Comparison of ENCODE assay signal across 10 cellular contexts in genomic region chr21:36964832-36965719, GRCh38. TPM values are rescaled to one million over a fixed set of nuclear protein-coding genes. Genes with fewer than 3 reads are reported as not detected.
DNase-seq lines count a peak whose midpoint lies in the region; ATAC-seq and TF ChIP-seq lines count a peak whose summit lies in the region.
"Had no signal": no experiment of that assay in that cellular context is flagged by ENCODE, and none has a peak within 500 bp of the region (broad histone marks: within the 10 kb centered on the region; RNA-seq: fewer than 3 reads in every experiment).

No MANE protein-coding gene starts in this region.

- H3K4me1 ChIP-seq in A673 (ENCODE audit: insufficient read depth, low read length, poor library complexity, severe bottlenecking) (peaks cover 10% of the 10 kb centered on the region), HCT116 (ENCODE audit: control insufficient read depth in 1 of 2, insufficient read depth in 2 of 2, low read length in 2 of 2) (peaks cover 11 to 18% of the 10 kb centered on the region in 2 experiments)

- no peak for DNase-seq in A673 (ENCODE audit: low spot score)
- no peak for DNase-seq in HCT116 (ENCODE audit: low read depth, low spot score)
- DNase-seq in WTC11 (ENCODE audit: low spot score): no peak
- no peak for DNase-seq in pons (ENCODE audit: low spot score)
- no peak for DNase-seq in NCI-H1436 (lab: John Stamatoyannopoulos, UW)
- no peak for DNase-seq in NCI-H1092 treated with DMSO at 0.1 percent for 48 hours (lab: John Stamatoyannopoulos, UW)
- DNase-seq: GF-D8, thyroid gland had no signal

- peak overlapping the region; percentile 65 for H3K4me3 ChIP-seq in A673 (ENCODE audit: low read depth, low read length, poor library complexity, severe bottlenecking)
- peak overlapping the region; percentile 81 to 82 for H3K4me3 ChIP-seq in HCT116 (replicated peaks in 1 of 2; ENCODE audit: low read depth in 1 of 2, low read length in 2 of 2)
- peak overlapping the region; percentile 77; the same call in 1 of the 2 replicates for H3K4me3 ChIP-seq in iPS-18c (ENCODE audit: insufficient read depth, low read depth, low read length)

- H3K27me3 Mint-ChIP-seq in WTC11 (ENCODE audit: low read depth): no peaks in the 10 kb centered on the region

- H3K27me3 ChIP-seq in A673 (replicated peaks; ENCODE audit: insufficient read depth, low read depth, low read length, poor library complexity): no peaks in the 10 kb centered on the region
- no peaks in the 10 kb centered on the region for H3K27me3 ChIP-seq in HCT116 (ENCODE audit: insufficient read depth, low read length)
- H3K27me3 ChIP-seq: thyroid gland had no signal

- H3K4me1 Mint-ChIP-seq in WTC11: peaks cover 13% of the 10 kb centered on the region

- H3K9ac ChIP-seq in HCT116 (ENCODE audit: low read length): peak overlapping the region; percentile 87

- H3K4me2 ChIP-seq in HCT116 (ENCODE audit: low read length): peak overlapping the region; percentile 77

- CTCF ChIA-PET in A673 (lab: Charles Lee) (interaction anchor here (0.5 to 0.6 kb wide), 2 partner anchors 157 to 237 kb away, joined by 3 read pairs; no protein-coding TSS in a partner anchor), HCT116 (lab: Charles Lee) (interaction anchor here (0.7 to 4.2 kb wide), 4 partner anchors 12 to 367 kb away, joined by 3 to 21 read pairs (median 4); no protein-coding TSS in a partner anchor), WTC11 (lab: Charles Lee) (interaction anchor here (0.6 to 2.8 kb wide), 9 partner anchors 11 to 334 kb away, joined by 3 to 21 read pairs (median 6); no protein-coding TSS in a partner anchor)

- H3K4me3 Mint-ChIP-seq in WTC11: peak overlapping the region; percentile 75

- H2AFZ ChIP-seq in HCT116 (ENCODE audit: low read depth, low read length, poor library complexity, severe bottlenecking): no peak overlapping the region

- peak overlapping the region; percentile 73 for H3K27ac ChIP-seq in A673 (ENCODE audit: low read depth, low read length, poor library complexity, severe bottlenecking)
- peak overlapping the region; percentile 90 for H3K27ac ChIP-seq in HCT116 (ENCODE audit: low read depth, low read length)

- H3K9me3 Mint-ChIP-seq in WTC11: no peaks in the 10 kb centered on the region

- no peaks in the 10 kb centered on the region for H4K20me1 ChIP-seq in HCT116 (ENCODE audit: insufficient read depth)

- H3K9me2 ChIP-seq in HCT116 (ENCODE audit: insufficient read depth): no peaks in the 10 kb centered on the region

- no peak for TF ChIP-seq POLR2A in HCT116 (IDR thresholded peaks at IDR 0.05; ENCODE audit: borderline replicate concordance, extremely low read depth, insufficient read depth, insufficient read length)

- H3K36me3 ChIP-seq in A673 (ENCODE audit: insufficient read depth, low read length, poor library complexity, severe bottlenecking) (no peaks in the 10 kb centered on the region), HCT116 (ENCODE audit: control insufficient read depth in 1 of 2, insufficient read depth in 2 of 2, low read length in 2 of 2) (peaks cover 0 to 3% of the 10 kb centered on the region in 2 experiments; a peak in 1 of 4 replicates)

- intact Hi-C loops in A673 (cut with micrococcal nuclease; ENCODE audit: unreplicated experiment): no loop called here
- intact Hi-C loops in HCT116 (cut with micrococcal nuclease): no loop called here

- RAD21 ChIA-PET in HCT116 (lab: Charles Lee; ENCODE audit: low non-redundant PET in 1 of 2, low total read pairs in 2 of 2, uncharacterized antibody in 2 of 2, unreplicated experiment in 2 of 2): interaction anchor here in 1 of 2 experiments (1.2 kb wide), 1 partner anchor 45 kb away, joined by 3 read pairs; no protein-coding TSS in a partner anchor

- BruUV-seq in A673 (replicated peaks; lab: Mats Ljungman, UMichigan) (TSS peak; percentile 60), HCT116 (replicated peaks; lab: Mats Ljungman, UMichigan) (TSS peak; percentile 69)

- TF ChIP-seq RAD21 in HCT116 (IDR thresholded peaks at IDR 0.05; ENCODE audit: low read depth): no peak

- peaks cover 16% of the 10 kb centered on the region for H3K79me2 ChIP-seq in HCT116 (ENCODE audit: insufficient read depth, low read length)

- POLR2A ChIA-PET in A673 (lab: Charles Lee; ENCODE audit: low non-redundant PET): no interaction called here
- POLR2A ChIA-PET in HCT116 (lab: Charles Lee): interaction anchor here (1.2 kb wide), 1 partner anchor 8 kb away, joined by 4 read pairs; no protein-coding TSS in a partner anchor
- POLR2A ChIA-PET in WTC11 (lab: Charles Lee): interaction anchor here (1.6 kb wide), 1 partner anchor 18 kb away, joined by 5 read pairs; no protein-coding TSS in a partner anchor

- no peak for TF ChIP-seq CTCF in A673 (conservative IDR thresholded peaks at IDR 0.05; ENCODE audit: low read depth, low read length)
- no peak for TF ChIP-seq CTCF in HCT116 (IDR thresholded peaks at IDR 0.05 in 2 of 3, conservative IDR thresholded peaks at IDR 0.05 in 1 of 3; ENCODE audit: borderline replicate concordance in 1 of 3, insufficient read depth in 1 of 3, low read depth in 2 of 3, low read length in 2 of 3)
- TF ChIP-seq CTCF in WTC11 (IDR thresholded peaks at IDR 0.05): no peak

- H3K27ac Mint-ChIP-seq in WTC11: peak overlapping the region; percentile 74

- H3K9me3 ChIP-seq in A673 (ENCODE audit: low read depth, low read length, poor library complexity, severe bottlenecking): no peaks in the 10 kb centered on the region
- H3K9me3 ChIP-seq in HCT116 (ENCODE audit: control insufficient read depth in 1 of 2, insufficient read depth in 1 of 2, low read depth in 1 of 2, low read length in 2 of 2): no peaks in the 10 kb centered on the region
- peaks cover 3% of the 10 kb centered on the region for H3K9me3 ChIP-seq in iPS-18c (ENCODE audit: control insufficient read depth, insufficient read depth, low read length)
- H3K9me3 ChIP-seq: thyroid gland had no signal

- H3K36me3 Mint-ChIP-seq in WTC11: 0 out of 2 replicates have a peak, but pooled peaks cover 5% of the 10 kb centered on the region

- ATAC-seq in HCT116 (no peak), WTC11 (no peak), GM21447 (IDR thresholded peaks at IDR 0.05; ENCODE audit: unreplicated experiment) (no peak)

TF ChIP-seq in HCT116, 20 proteins besides CTCF, POLR2A, EP300 and RAD21:
- TF ChIP-seq CEBPB (IDR thresholded peaks at IDR 0.05; ENCODE audit: low read depth) (no peak), SIN3A (IDR thresholded peaks at IDR 0.05; ENCODE audit: low read depth) (peak; percentile 10; the same call in 1 of the 2 replicates)
TF ChIP-seq in HCT116: peak in this region for 1.

TF ChIP-seq in WTC11, 78 proteins besides CTCF, POLR2A, EP300 and RAD21:
- peak; percentile 86 for TF ChIP-seq GABPB1 (CRISPR knock-in tag; IDR thresholded peaks at IDR 0.05)
- no peak for TF ChIP-seq AFF4 (CRISPR knock-in tag; IDR thresholded peaks at IDR 0.05; ENCODE audit: borderline replicate concordance)

RNA-seq across cellular contexts. Expression of gene HLCS, which starts 1.4 kb away (rescaled TPM):
- total RNA-seq in A673 (2021) (15.3 and 21.1 TPM in 2 replicates), HCT116 (2021; ENCODE audit: unreplicated experiment) (18.5 TPM), WTC11 (2021) (9.3 to 11.1 TPM (median 10.9 TPM) in 3 replicates)
- 14.5 and 16.5 TPM in 2 replicates for polyA plus RNA-seq in HCT116 (2012)

RNA-seq across cellular contexts. Expression of gene RIPPLY3, which starts 41.4 kb away (rescaled TPM):
- total RNA-seq in A673 (2021) (5.0 and 6.2 TPM in 2 replicates), HCT116 (2021; ENCODE audit: unreplicated experiment) (not detected), WTC11 (2021) (2.0 to 3.5 TPM (median 2.3 TPM) in 3 replicates)
- polyA plus RNA-seq in HCT116 (2012): not detected in 2 replicates
- total RNA-seq: thyroid gland had no signal
